In the genomic region with DNA sequence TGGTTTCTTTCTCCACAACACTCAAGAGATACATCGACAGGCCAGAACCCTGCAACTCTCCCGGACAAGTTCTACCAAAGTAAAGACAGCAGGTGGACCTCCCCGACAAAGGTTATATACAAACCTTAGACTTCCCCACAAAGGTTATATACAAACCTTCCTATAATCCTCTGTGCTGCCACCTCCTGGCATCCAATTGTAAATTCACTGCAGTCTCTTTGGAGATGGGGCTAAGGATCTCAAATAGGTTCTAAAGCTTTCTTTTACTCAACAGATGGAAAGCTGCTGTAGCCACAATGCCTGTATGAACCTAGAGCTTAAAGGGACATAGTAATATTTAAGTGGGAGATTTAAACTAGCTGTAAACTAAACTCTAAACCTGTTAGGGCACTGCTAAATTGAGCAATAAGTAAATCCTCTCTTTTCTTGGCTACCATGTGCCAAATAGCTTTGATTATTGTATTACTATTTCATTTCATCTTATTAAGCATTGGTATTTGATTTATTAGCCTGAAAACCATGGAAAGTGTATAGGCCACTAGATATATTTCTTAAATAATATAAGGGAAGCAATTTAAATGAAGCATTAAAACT, we compare ENCODE assay signal across 8 cellular contexts. TPM values are rescaled to one million over a fixed set of nuclear protein-coding genes. Genes with fewer than 3 reads are reported as not detected.
DNase-seq lines count a peak whose midpoint lies in the region; ATAC-seq and TF ChIP-seq lines count a peak whose summit lies in the region.

No MANE protein-coding gene starts in this region.

- no peaks in the 10 kb centered on the region for H3K36me3 Mint-ChIP-seq in Caco-2 (ENCODE audit: insufficient read depth, unreplicated experiment)

- H3K27ac Mint-ChIP-seq in Caco-2 (ENCODE audit: unreplicated experiment): no peak overlapping the region

- peaks cover 8% of the 10 kb centered on the region; the same call in 1 of the 2 replicates for H3K4me1 ChIP-seq in Caco-2

- no peaks in the 10 kb centered on the region for H3K36me3 ChIP-seq in Caco-2 (ENCODE audit: control insufficient read depth, insufficient read depth, low read length)

- CTCF ChIA-PET in Caco-2 (lab: Charles Lee): interaction anchor here (0.6 to 2.2 kb wide), 6 partner anchors 9 to 389 kb away, joined by 3 to 14 read pairs (median 3); partner anchors contain the start of genes MREG and SMARCAL1

- H3K27me3 Mint-ChIP-seq in Caco-2 (ENCODE audit: insufficient read depth, unreplicated experiment): no peaks in the 10 kb centered on the region

- peak; percentile 63 to 68 for DNase-seq in Caco-2
- peak; percentile 46 for DNase-seq in NCI-H524 treated with DMSO at 0.1 percent for 48 hours (lab: John Stamatoyannopoulos, UW)
- peak; percentile 43 for DNase-seq in activated T-cell treated with anti-CD3 and anti-CD28 coated beads for 24 hours (ENCODE audit: low read depth)
- peak; percentile 67 for DNase-seq in fibroblast of the aortic adventitia (ENCODE audit: low read depth)
- DNase-seq in retinal pigment epithelial cell (ENCODE audit: low read depth): no peak
- no peak for DNase-seq in GDM1 (lab: John Stamatoyannopoulos, UW)

- no peaks in the 10 kb centered on the region for H3K4me1 Mint-ChIP-seq in Caco-2 (ENCODE audit: low read depth, unreplicated experiment)

- ATAC-seq in GM18870 (IDR thresholded peaks at IDR 0.05; ENCODE audit: unreplicated experiment) (peak; percentile 87), HG03064 (IDR thresholded peaks at IDR 0.05; ENCODE audit: low read depth, unreplicated experiment) (peak; percentile 67)

- intact Hi-C loops in Caco-2 (cut with micrococcal nuclease; ENCODE audit: unreplicated experiment): loop anchor here (1.0 kb wide), 2 partner anchors 10 to 73 kb away; partner anchors contain the start of gene MREG

- no peaks in the 10 kb centered on the region for H3K9me3 Mint-ChIP-seq in Caco-2 (ENCODE audit: unreplicated experiment)

- H3K4me3 ChIP-seq in Caco-2 (ENCODE audit: low read depth, low read length) (no peak overlapping the region), fibroblast of the aortic adventitia (ENCODE audit: low read depth, low read length) (no peak overlapping the region), retinal pigment epithelial cell (ENCODE audit: low read length) (no peak overlapping the region)

- H3K27me3 ChIP-seq in Caco-2 (replicated peaks; ENCODE audit: control insufficient read depth, insufficient read depth, low read length): no peaks in the 10 kb centered on the region

- no peaks in the 10 kb centered on the region for H3K9me3 ChIP-seq in Caco-2

- POLR2A ChIA-PET in Caco-2 (lab: Charles Lee): no interaction called here

- H3K4me3 Mint-ChIP-seq in Caco-2 (ENCODE audit: unreplicated experiment): no peak overlapping the region

- BruUV-seq in Caco-2 (replicated peaks; lab: Mats Ljungman, UMichigan): no TSS peak

- TF ChIP-seq CTCF in Caco-2 (IDR thresholded peaks at IDR 0.05; ENCODE audit: insufficient read depth in 1 of 2, low read depth in 1 of 2, low read length in 1 of 2, severe bottlenecking in 1 of 2, unreplicated experiment in 1 of 2): peak; percentile 57 to 75
- TF ChIP-seq CTCF in fibroblast of the aortic adventitia (IDR thresholded peaks at IDR 0.05; ENCODE audit: insufficient read depth, low read length): peak; percentile 78
- TF ChIP-seq CTCF in retinal pigment epithelial cell (conservative IDR thresholded peaks at IDR 0.05; ENCODE audit: low read depth, low read length): peak; percentile 80

RNA-seq across cellular contexts. Expression of gene MREG, which starts 9.8 kb away (rescaled TPM):
- total RNA-seq in Caco-2 (2022): 41.7 and 43.8 TPM in 2 replicates
- total RNA-seq in fibroblast of the aortic adventitia (ENCODE audit: low replicate concordance): 2.2 and 2.8 TPM in 2 replicates

RNA-seq across cellular contexts. Expression of gene PECR, which starts 58.5 kb away (rescaled TPM):
- total RNA-seq in Caco-2 (2022) (29.1 and 42.0 TPM in 2 replicates), fibroblast of the aortic adventitia (ENCODE audit: low replicate concordance) (4.8 and 7.0 TPM in 2 replicates)

RNA-seq across cellular contexts. Expression of gene TMEM169, which starts 58.6 kb away (rescaled TPM):
- 1.1 and 1.3 TPM in 2 replicates for total RNA-seq in Caco-2 (2022)
- 0.36 TPM in 1 of 2 replicates, not detected in the other for total RNA-seq in fibroblast of the aortic adventitia (ENCODE audit: low replicate concordance)

Comparison
In these comparisons a context has a peak if more than half of its experiments do, and no peak if none do; other contexts are left out.
1. DNase-seq: peak in Caco-2 (2 of 2), NCI-H524 treated with DMSO at 0.1 percent for 48 hours (single experiment), activated T-cell treated with anti-CD3 and anti-CD28 coated beads for 24 hours (single experiment) and fibroblast of the aortic adventitia (single experiment); none in retinal pigment epithelial cell (single experiment) and GDM1 (single experiment).
2. RNA of gene MREG, which starts 9.8 kb away (total RNA-seq): 41.7 to 43.8 TPM in Caco-2; 2.2 to 2.8 TPM in fibroblast of the aortic adventitia; every median in the first group is over 10 times any median in the second.
3. Peak in every context shown above with its lines, with median percentiles within 50 percentile points of each other: CTCF ChIP-seq.